ENCODE assay signal across 18 cellular contexts in genomic region chr16:81470796-81471636, GRCh38. TPM values are rescaled to one million over a fixed set of nuclear protein-coding genes. Genes with fewer than 3 reads are reported as not detected.
DNase-seq lines count a peak whose midpoint lies in the region; ATAC-seq, FAIRE-seq and TF ChIP-seq lines count a peak whose summit lies in the region.
"Had no signal": no experiment of that assay in that cellular context is flagged by ENCODE, and none has a peak within 500 bp of the region (broad histone marks: within the 10 kb centered on the region; RNA-seq: fewer than 3 reads in every experiment).

No MANE protein-coding gene starts in this region.

- H3K36me3 ChIP-seq in CD8-positive, alpha-beta T cell (ENCODE audit: insufficient read depth, low read length) = no peaks in the 10 kb centered on the region
- H3K36me3 ChIP-seq: BE2C, tibial nerve had no signal

- H3K9me3 ChIP-seq in A549 (no peaks in the 10 kb centered on the region), T-helper 17 cell (ENCODE audit: control insufficient read depth, low read length, poor library complexity, severe bottlenecking) (no peaks in the 10 kb centered on the region)
- H3K9me3 ChIP-seq in CD8-positive, alpha-beta T cell (ENCODE audit: low read length) = no peaks in the 10 kb centered on the region
- H3K9me3 ChIP-seq: BE2C, tibial nerve had no signal

- 88% methylated on average over 9 of the region's 9 CpGs for WGBS in A549 (ENCODE audit: missing lambda C conversion rate)

- no peak for FAIRE-seq in A549 (lab: Jason Lieb, UNC)
- FAIRE-seq: frontal cortex had no signal

- no peak for ATAC-seq in A549
- ATAC-seq in CD8-positive, alpha-beta T cell = no peak
- ATAC-seq in T-helper 17 cell = no peak
- no peak for ATAC-seq in naive B cell (ENCODE audit: low read depth in 2 of 2)
- ATAC-seq in GM18907 (IDR thresholded peaks at IDR 0.05; ENCODE audit: unreplicated experiment) = no peak
- no peak for ATAC-seq in GM21737 (IDR thresholded peaks at IDR 0.05; ENCODE audit: unreplicated experiment)

- DNase-seq in A549 (ENCODE audit: low read depth in 1 of 2, low spot score in 1 of 2) (no peak), T-helper 17 cell (no peak), naive B cell (no peak), GOT3 (lab: John Stamatoyannopoulos, UW) (no peak), HFFc6 (no peak)
- no peak for DNase-seq in CD8-positive, alpha-beta T cell
- DNase-seq: activated CD4-positive, alpha-beta T cell treated with anti-CD3 and anti-CD28 coated beads, Interleukin-2, amount 50 U/mL, for 4 hours; BE2C; H7; KG1; NCI-H524 treated with DMSO at 0.1 percent for 48 hours; T-helper 9 cell had no signal

- no peaks in the 10 kb centered on the region for H3K27me3 Mint-ChIP-seq in CD8-positive, alpha-beta T cell (ENCODE audit: low read depth)
- no peaks in the 10 kb centered on the region for H3K27me3 Mint-ChIP-seq in T-helper 17 cell
- no peaks in the 10 kb centered on the region for H3K27me3 Mint-ChIP-seq in naive B cell
- H3K27me3 Mint-ChIP-seq in HFFc6 (ENCODE audit: insufficient read depth) = no peaks in the 10 kb centered on the region; the same call in none of the 2 replicates
- H3K27me3 Mint-ChIP-seq: progenitor cell of endocrine pancreas had no signal

- TF ChIP-seq RAD21 in A549 (conservative IDR thresholded peaks at IDR 0.05 in 1 of 2, IDR thresholded peaks at IDR 0.05 in 1 of 2) = no peak

- intact Hi-C loops in CD8-positive, alpha-beta T cell (cut with DNase I, micrococcal nuclease) = loop anchor here in 1 of 2 experiments (1.0 to 10.0 kb wide), 3 partner anchors 26 to 164 kb away; no protein-coding TSS in a partner anchor

- TF ChIP-seq CTCF in A549 (IDR thresholded peaks at IDR 0.05) (no peak), HFFc6 (IDR thresholded peaks at IDR 0.05) (no peak)
- TF ChIP-seq CTCF in CD8-positive, alpha-beta T cell (IDR thresholded peaks at IDR 0.05) = no peak

- peaks cover 10% of the 10 kb centered on the region for H3K36me3 Mint-ChIP-seq in CD8-positive, alpha-beta T cell
- no peaks in the 10 kb centered on the region for H3K36me3 Mint-ChIP-seq in T-helper 17 cell (ENCODE audit: low read depth)
- peaks cover 0 to 4% of the 10 kb centered on the region in 2 donors for H3K36me3 Mint-ChIP-seq in naive B cell
- H3K36me3 Mint-ChIP-seq in HFFc6 (ENCODE audit: low read depth) = peaks cover 12% of the 10 kb centered on the region

- peak overlapping the region; percentile 64 for H3K4me3 Mint-ChIP-seq in CD8-positive, alpha-beta T cell
- H3K4me3 Mint-ChIP-seq in T-helper 17 cell = peak overlapping the region; percentile 80
- H3K4me3 Mint-ChIP-seq in naive B cell = peak overlapping the region; percentile 59 to 93 (median 84)
- H3K4me3 Mint-ChIP-seq in HFFc6 = no peak overlapping the region

- no peak for TF ChIP-seq POLR2A in A549 (IDR thresholded peaks at IDR 0.05; ENCODE audit: low read length)

- peaks cover 85% of the 10 kb centered on the region for H3K4me1 ChIP-seq in A549
- H3K4me1 ChIP-seq in CD8-positive, alpha-beta T cell (ENCODE audit: insufficient read depth, low read length) = peaks cover 67% of the 10 kb centered on the region
- H3K4me1 ChIP-seq: BE2C had no signal

- H3K4me2 ChIP-seq in A549 = no peak overlapping the region

- no peaks in the 10 kb centered on the region for H3K27me3 ChIP-seq in CD8-positive, alpha-beta T cell (ENCODE audit: insufficient read depth, low read length)
- H3K27me3 ChIP-seq: BE2C, tibial nerve had no signal

- no peaks in the 10 kb centered on the region for H3K9me3 Mint-ChIP-seq in CD8-positive, alpha-beta T cell
- H3K9me3 Mint-ChIP-seq in naive B cell = peaks cover 0 to 2% (median 0%) of the 10 kb centered on the region in 7 donors
- no peaks in the 10 kb centered on the region for H3K9me3 Mint-ChIP-seq in HFFc6
- H3K9me3 Mint-ChIP-seq: activated naive CD4-positive, alpha-beta T cell treated with anti-CD3 and anti-CD28 coated beads, Interleukin-2, amount 50 U/mL, for 72 hours had no signal

- H3K4me1 Mint-ChIP-seq in CD8-positive, alpha-beta T cell (ENCODE audit: low read depth) = peaks cover 79% of the 10 kb centered on the region
- H3K4me1 Mint-ChIP-seq in T-helper 17 cell (peaks cover 58% of the 10 kb centered on the region), naive B cell (peaks cover 76 to 96% (median 91%) of the 10 kb centered on the region in 3 donors), HFFc6 (ENCODE audit: low read depth) (peaks cover 63% of the 10 kb centered on the region)

- POLR2A ChIA-PET in A549 (lab: Yijun Ruan, JAX) = no interaction called here
- POLR2A ChIA-PET in CD8-positive, alpha-beta T cell (lab: Charles Lee) = interaction anchor here (0.8 to 1.6 kb wide), 5 partner anchors 9 to 28 kb away, joined by 3 to 18 read pairs (median 4); partner anchors contain the start of gene CMIP

- H3K4me3 ChIP-seq in A549 = no peak overlapping the region
- no peak overlapping the region for H3K4me3 ChIP-seq in CD8-positive, alpha-beta T cell (ENCODE audit: low read depth, low read length)
- H3K4me3 ChIP-seq: tibial nerve had no signal

- CTCF ChIA-PET in A549 (lab: Yijun Ruan, JAX) = interaction anchor here (1.0 to 1.3 kb wide), 2 partner anchors 16 to 43 kb away, joined by 3 read pairs; no protein-coding TSS in a partner anchor
- CTCF ChIA-PET in CD8-positive, alpha-beta T cell (lab: Charles Lee) = interaction anchor here (1.0 kb wide), 1 partner anchor 252 kb away, joined by 3 read pairs; no protein-coding TSS in a partner anchor

- H3K27ac ChIP-seq in A549 = peak overlapping the region in 1 of 2 experiments; percentile 72; a peak in 1 of 6 replicates
- peak overlapping the region; percentile 41 for H3K27ac ChIP-seq in CD8-positive, alpha-beta T cell (ENCODE audit: low read depth, low read length)

- TF ChIP-seq EP300 in A549 (IDR thresholded peaks at IDR 0.05) = no peak

- H3K27ac Mint-ChIP-seq in CD8-positive, alpha-beta T cell = peak overlapping the region; percentile 91
- peak overlapping the region; percentile 92 for H3K27ac Mint-ChIP-seq in T-helper 17 cell
- peak overlapping the region in 5 of 6 donors; percentile 28 to 95 (median 84) for H3K27ac Mint-ChIP-seq in naive B cell
- no peak overlapping the region for H3K27ac Mint-ChIP-seq in HFFc6
- H3K27ac Mint-ChIP-seq: progenitor cell of endocrine pancreas had no signal

TF ChIP-seq in A549, 52 proteins besides CTCF, POLR2A, EP300 and RAD21:
- TF ChIP-seq TFCP2L1 (CRISPR knock-in tag; IDR thresholded peaks at IDR 0.05) (0 out of 2 replicates have a peak, but pooled peaks have one; percentile 14), KDM1A (IDR thresholded peaks at IDR 0.05; ENCODE audit: low read depth) (peak; percentile 89), HOXA7 (CRISPR knock-in tag; IDR thresholded peaks at IDR 0.05) (no peak)

RNA-seq across cellular contexts. Expression of gene CMIP, which starts 26.4 kb away (rescaled TPM):
- polyA plus RNA-seq in A549 (2011; rRNA removed) (21.6 and 44.7 TPM in 2 replicates), A549 (2017; fragmentation: RNase III; extraction: RNeasy Plus Mini Kit Qiagen cat#74134 plus additional on column Dnase treatment) (118 to 129 TPM (median 125 TPM) in 3 replicates), naive B cell (ENCODE audit: low read depth in 6 of 6) (1 to 10 TPM in 3 of 6 donors, under 1 TPM in 3; 0.61 to 2.5 (median 1.3) TPM)
- 78.5 and 97.9 TPM in 2 replicates for polyA plus RNA-seq in A549 (2012; cell fraction: cytosol; rRNA removed)
- 128 and 142 TPM in 2 replicates for polyA plus RNA-seq in A549 (2012; cell fraction: nucleus; rRNA removed)
- 89.1 and 130 TPM in 2 replicates for polyA minus RNA-seq in A549 (2011; rRNA and poly(A)+ RNA removed)
- 10 to 100 TPM; 40.9 to 42.1 TPM for total RNA-seq in CD8-positive, alpha-beta T cell
- 10 to 100 TPM; 42.7 to 94.5 TPM for total RNA-seq in T-helper 17 cell
- total RNA-seq in HFFc6 (2021; fragmentation: NEBNext Ultra II Directional; extraction: Animal tissue kit (Norgen Biotek cat#: 25700)) = 10 to 100 TPM; 35.9 to 48.0 (median 43.5) TPM
